ENCODE assay signal across 8 cellular contexts in the genomic region with DNA sequence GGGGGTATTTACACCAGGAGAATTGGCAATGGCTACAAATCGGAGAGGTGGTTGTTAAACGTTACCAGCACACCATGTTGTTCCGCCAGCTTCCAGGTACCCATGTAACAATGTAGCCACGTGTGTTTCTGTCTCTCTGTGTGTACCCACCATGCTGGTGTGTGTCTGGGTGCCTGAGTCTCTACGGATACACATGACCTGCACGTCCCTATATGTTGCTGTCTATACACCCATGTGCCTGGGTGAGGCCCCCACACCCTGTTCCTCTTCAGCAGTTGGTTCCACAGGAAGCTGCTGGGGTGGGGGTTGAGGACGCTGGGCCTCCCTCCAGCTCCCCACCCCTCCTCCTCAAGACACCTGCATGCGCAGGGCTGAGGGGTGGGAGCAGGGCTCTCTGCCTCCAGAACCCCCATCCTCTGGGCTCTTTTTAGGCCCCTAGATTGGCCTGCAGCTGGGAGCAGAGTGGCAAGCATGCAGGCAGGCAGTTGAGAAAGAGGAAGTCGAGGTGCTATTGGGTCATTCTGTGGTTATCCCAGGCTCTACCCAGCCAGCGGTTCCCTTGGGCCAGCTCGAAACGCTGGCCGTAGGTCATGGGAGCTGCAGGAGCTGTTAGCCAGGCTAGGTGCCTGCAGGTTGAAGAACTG. TPM values are rescaled to one million over a fixed set of nuclear protein-coding genes. Genes with fewer than 3 reads are reported as not detected.
DNase-seq lines count a peak whose midpoint lies in the region; ATAC-seq, FAIRE-seq and TF ChIP-seq lines count a peak whose summit lies in the region.

Gene ARHGEF18, plus strand, starts transcription at position 351 of the 644 bp plus-strand sequence. CDS start 13,954 bp downstream, outside the sequence.

- H3K79me2 ChIP-seq in HepG2 (ENCODE audit: insufficient read depth, low read length): no peaks in the 10 kb centered on the region

- peak within 1 kb of the TSS; percentile 93 for H3K27ac Mint-ChIP-seq in activated naive CD8-positive, alpha-beta T cell treated with anti-CD3 and anti-CD28 coated beads for 36 hours

- no peaks in the 10 kb centered on the region for H4K20me1 ChIP-seq in HepG2 (ENCODE audit: insufficient read depth, low read length)

- intact Hi-C loops in HepG2 (cut with micrococcal nuclease; ENCODE audit: unreplicated experiment): no loop called here
- intact Hi-C loops in stomach (cut with DNase I; ENCODE audit: low total_unique reads): no loop called here

- H2AFZ ChIP-seq in HepG2 (ENCODE audit: low read length): no peak within 1 kb of the TSS

- no peak for TF ChIP-seq EP300 in HepG2 (IDR thresholded peaks at IDR 0.05; ENCODE audit: low read depth in 2 of 2, low read length in 2 of 2)
- TF ChIP-seq EP300 in HepG2 (CRISPR knock-in tag; IDR thresholded peaks at IDR 0.05; ENCODE audit: borderline replicate concordance): no peak
- TF ChIP-seq EP300 in stomach (IDR thresholded peaks at IDR 0.05): no peak

- ATAC-seq in HepG2: no peak; the same call in 2 of the 3 replicates
- ATAC-seq in HG03354 (IDR thresholded peaks at IDR 0.05; ENCODE audit: poor library complexity, severe bottlenecking, unreplicated experiment): no peak

- no peak for TF ChIP-seq CTCF in GM10266 (IDR thresholded peaks at IDR 0.05; ENCODE audit: control insufficient read depth, insufficient read depth, low read depth, missing control alignments)
- no peak for TF ChIP-seq CTCF in HepG2 (CRISPR knock-in tag; IDR thresholded peaks at IDR 0.05)
- no peak for TF ChIP-seq CTCF in stomach (IDR thresholded peaks at IDR 0.05)

- peak within 1 kb of the TSS; percentile 80 for H3K4me3 Mint-ChIP-seq in activated naive CD8-positive, alpha-beta T cell treated with anti-CD3 and anti-CD28 coated beads for 36 hours

- FAIRE-seq in HepG2 (lab: Jason Lieb, UNC): no peak

- no peak within 1 kb of the TSS for H3K9ac ChIP-seq in HepG2 (ENCODE audit: insufficient read depth, low read depth, low read length)

- H3K36me3 ChIP-seq in HepG2 (replicated peaks in 1 of 2; ENCODE audit: control insufficient read depth in 1 of 2, insufficient read depth in 2 of 2, low read length in 2 of 2) (no peaks in the 10 kb centered on the region), stomach (no peaks in the 10 kb centered on the region)

- peaks cover 21% of the 10 kb centered on the region for H3K36me3 Mint-ChIP-seq in activated naive CD8-positive, alpha-beta T cell treated with anti-CD3 and anti-CD28 coated beads for 36 hours

- H3K27ac ChIP-seq in HepG2 (ENCODE audit: extremely low read length, insufficient read depth, low read length): no peak within 1 kb of the TSS
- H3K27ac ChIP-seq in stomach: peak within 1 kb of the TSS in 2 of 5 donors; percentile 52 to 60

- TF ChIP-seq POLR2A in HepG2 (IDR thresholded peaks at IDR 0.05; ENCODE audit: insufficient read depth in 1 of 2, low read depth in 2 of 2, low read length in 2 of 2) (no peak), stomach (IDR thresholded peaks at IDR 0.05) (no peak)

- in situ Hi-C loops in HepG2 (cut with HindIII; ENCODE audit: extremely low pct_ligation_motif_present, low pct_unique_long_range_greater_than_20kb): loop anchor here (10.0 kb wide), 1 partner anchor 244 kb away; no protein-coding TSS in a partner anchor

- H3K4me1 ChIP-seq in HepG2 (ENCODE audit: insufficient read depth, low read length) (peaks cover 25% of the 10 kb centered on the region), stomach (peaks cover 0 to 15% (median 6%) of the 10 kb centered on the region in 4 donors)

- CTCF ChIA-PET in HepG2 (lab: Yijun Ruan, JAX; ENCODE audit: low intra/inter-chr PET ratio, low total read pairs): no interaction called here

- no TSS peak for BruUV-seq in HepG2 (replicated peaks; lab: Mats Ljungman, UMichigan)

- WGBS in HepG2 (ENCODE audit: low lambda C conversion rate): 31% methylated on average over 9 of the region's 13 CpGs
- WGBS in stomach, 5 donors: 66 to 73% (median 69%) methylated on average over 13 of the region's 13 CpGs

- H3K4me2 ChIP-seq in HepG2 (ENCODE audit: low read depth, low read length): no peak within 1 kb of the TSS

- POLR2A ChIA-PET in HepG2 (lab: Yijun Ruan, JAX): no interaction called here

- peaks cover 43% of the 10 kb centered on the region for H3K4me1 Mint-ChIP-seq in activated naive CD8-positive, alpha-beta T cell treated with anti-CD3 and anti-CD28 coated beads for 36 hours

- H3K27me3 ChIP-seq in HepG2 (ENCODE audit: control insufficient read depth in 1 of 2, insufficient read depth in 2 of 2, low read length in 2 of 2) (no peaks in the 10 kb centered on the region; a peak in 1 of 5 replicates), stomach (peaks cover 0 to 20% (median 0%) of the 10 kb centered on the region in 3 donors)

- no peaks in the 10 kb centered on the region for H3K27me3 Mint-ChIP-seq in activated naive CD8-positive, alpha-beta T cell treated with anti-CD3 and anti-CD28 coated beads for 36 hours

- peaks cover 8% of the 10 kb centered on the region for H3K9me3 Mint-ChIP-seq in activated naive CD8-positive, alpha-beta T cell treated with anti-CD3 and anti-CD28 coated beads for 36 hours

- peak; percentile 35 for DNase-seq in GM10266 (ENCODE audit: extremely low spot score)
- peak; percentile 97 for DNase-seq in SIG-M5 treated with dmso at 0.1 percent for 504 hours (lab: John Stamatoyannopoulos, UW; ENCODE audit: unreplicated experiment)
- peak; percentile 48 for DNase-seq in activated naive CD8-positive, alpha-beta T cell treated with anti-CD3 and anti-CD28 coated beads for 36 hours
- no peak for DNase-seq in HepG2 (ENCODE audit: low spot score)
- DNase-seq in stomach: no peak
- no peak for DNase-seq in T-helper 9 cell
- no peak for DNase-seq in superior temporal gyrus (ENCODE audit: extremely low spot score)

- H3K9me3 ChIP-seq in HepG2 (ENCODE audit: low read length) (peaks cover 6% of the 10 kb centered on the region), stomach (peaks cover 0 to 12% (median 6%) of the 10 kb centered on the region in 4 donors)

- no peak within 1 kb of the TSS for H3K4me3 ChIP-seq in HepG2 (replicated peaks in 1 of 3; ENCODE audit: insufficient read depth in 1 of 3, low read depth in 2 of 3, low read length in 3 of 3)
- peak within 1 kb of the TSS; percentile 10 to 29 (median 19) for H3K4me3 ChIP-seq in stomach

- TF ChIP-seq RAD21 in HepG2 (CRISPR knock-in tag; IDR thresholded peaks at IDR 0.05): no peak

TF ChIP-seq in HepG2, 621 proteins besides CTCF, POLR2A, EP300 and RAD21:
- no peak for TF ChIP-seq CCAR2 (optimal IDR thresholded peaks at IDR 0.05; ENCODE audit: low read depth, low read length)
- TF ChIP-seq, protein P1, sequence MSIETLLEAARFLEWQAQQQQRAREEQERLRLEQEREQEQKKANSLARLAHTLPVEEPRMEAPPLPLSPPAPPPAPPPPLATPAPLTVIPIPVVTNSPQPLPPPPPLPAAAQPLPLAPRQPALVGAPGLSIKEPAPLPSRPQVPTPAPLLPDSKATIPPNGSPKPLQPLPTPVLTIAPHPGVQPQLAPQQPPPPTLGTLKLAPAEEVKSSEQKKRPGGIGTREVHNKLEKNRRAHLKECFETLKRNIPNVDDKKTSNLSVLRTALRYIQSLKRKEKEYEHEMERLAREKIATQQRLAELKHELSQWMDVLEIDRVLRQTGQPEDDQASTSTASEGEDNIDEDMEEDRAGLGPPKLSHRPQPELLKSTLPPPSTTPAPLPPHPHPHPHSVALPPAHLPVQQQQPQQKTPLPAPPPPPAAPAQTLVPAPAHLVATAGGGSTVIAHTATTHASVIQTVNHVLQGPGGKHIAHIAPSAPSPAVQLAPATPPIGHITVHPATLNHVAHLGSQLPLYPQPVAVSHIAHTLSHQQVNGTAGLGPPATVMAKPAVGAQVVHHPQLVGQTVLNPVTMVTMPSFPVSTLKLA (IDR thresholded peaks at IDR 0.05): peak; percentile 37; the same call in 1 of the 2 replicates

RNA-seq across cellular contexts. Expression of gene ARHGEF18, which starts in this region (rescaled TPM):
- total RNA-seq in activated naive CD8-positive, alpha-beta T cell treated with anti-CD3 and anti-CD28 coated beads for 36 hours: 10 to 100 TPM; 26.3 to 30.8 TPM
- total RNA-seq in HepG2 (2016; rRNA removed; fragmentation: Illumina TruSeq; extraction: Trizol) (14.5 and 17.5 TPM in 2 replicates), stomach (10 to 100 TPM; 26.8 to 56.2 (median 37.1) TPM)
- total RNA-seq in HepG2 (2016; cell fraction: cytosol; rRNA removed; fragmentation: Illumina TruSeq; extraction: Trizol; ENCODE audit: low read depth): 1.7 and 1.8 TPM in 2 replicates
- 13.1 and 19.3 TPM in 2 replicates for total RNA-seq in HepG2 (2016; cell fraction: insoluble cytoplasmic fraction; rRNA removed; fragmentation: Illumina TruSeq; extraction: Trizol)
- 4.9 and 5.2 TPM in 2 replicates for total RNA-seq in HepG2 (2016; cell fraction: membrane; rRNA removed; fragmentation: Illumina TruSeq; extraction: Trizol)
- 11.5 and 13.9 TPM in 2 replicates for total RNA-seq in HepG2 (2016; cell fraction: nucleus; rRNA removed; fragmentation: Illumina TruSeq; extraction: Trizol)
- polyA plus RNA-seq in HepG2 (2011; rRNA removed) (4.2 and 7.2 TPM in 2 replicates), stomach (10 to 100 TPM; 12.6 to 19.3 (median 14.8) TPM)
- polyA plus RNA-seq in HepG2 (2011; cell fraction: cytosol; rRNA removed): 5.5 and 6.5 TPM in 2 replicates
- 13.2 and 16.3 TPM in 2 replicates for polyA plus RNA-seq in HepG2 (2011; cell fraction: nucleus; rRNA removed)
- 10.7 and 11.4 TPM in 2 replicates for polyA plus RNA-seq in HepG2 (2012)
- polyA plus RNA-seq in HepG2 (2016; cell fraction: cytosol; fragmentation: Illumina TruSeq; extraction: Trizol; ENCODE audit: low read depth): 0.86 and 0.89 TPM in 2 replicates
- polyA plus RNA-seq in HepG2 (2016; cell fraction: insoluble cytoplasmic fraction; fragmentation: Illumina TruSeq; extraction: Trizol; ENCODE audit: low read depth): 8.2 and 11.6 TPM in 2 replicates
- polyA plus RNA-seq in HepG2 (2016; cell fraction: membrane; fragmentation: Illumina TruSeq; extraction: Trizol; ENCODE audit: low read depth): 2.0 and 2.3 TPM in 2 replicates
- 13.8 and 16.4 TPM in 2 replicates for polyA plus RNA-seq in HepG2 (2016; cell fraction: nucleus; fragmentation: Illumina TruSeq; extraction: Trizol; ENCODE audit: insufficient read depth, low read depth)
- polyA minus RNA-seq in HepG2 (2011; rRNA and poly(A)+ RNA removed; ENCODE audit: low replicate concordance): 7.5 and 13.6 TPM in 2 replicates
- 6.7 and 11.8 TPM in 2 replicates for polyA minus RNA-seq in HepG2 (2011; cell fraction: cytosol; rRNA and poly(A)+ RNA removed)
- polyA minus RNA-seq in HepG2 (2011; cell fraction: nucleus; rRNA and poly(A)+ RNA removed): 10.2 and 11.5 TPM in 2 replicates

Comparison
In these comparisons a context has a peak if more than half of its experiments do, and no peak if none do; other contexts are left out.
1. DNase-seq: peak in GM10266 (single experiment), SIG-M5 treated with dmso at 0.1 percent for 504 hours (single experiment) and activated naive CD8-positive, alpha-beta T cell treated with anti-CD3 and anti-CD28 coated beads for 36 hours (single experiment); none in HepG2 (single experiment), stomach (single experiment), T-helper 9 cell (single experiment) and superior temporal gyrus (single experiment).
2. H3K4me3 ChIP-seq: peak in stomach (4 of 4); none in HepG2 (0 of 3).